In genomic region chr16:20870122-20870521, GRCh38 we compare ENCODE assay signal across 18 cellular contexts. TPM values are rescaled to one million over a fixed set of nuclear protein-coding genes. Genes with fewer than 3 reads are reported as not detected.
DNase-seq lines count a peak whose midpoint lies in the region; ATAC-seq and TF ChIP-seq lines count a peak whose summit lies in the region.
"Had no signal": no experiment of that assay in that cellular context is flagged by ENCODE, and none has a peak within 500 bp of the region (broad histone marks: within the 10 kb centered on the region; RNA-seq: fewer than 3 reads in every experiment).

No MANE protein-coding gene starts in this region.

- H3K36me3 ChIP-seq in sigmoid colon (no peaks in the 10 kb centered on the region), psoas muscle (ENCODE audit: insufficient read depth in 1 of 2, low read depth in 1 of 2) (no peaks in the 10 kb centered on the region)
- H3K36me3 ChIP-seq: brain microvascular endothelial cell, right lobe of liver had no signal

- WGBS in sigmoid colon, 2 donors, result 72 to 92% methylated on average over 2 of the region's 2 CpGs
- whole genome bisulfite sequencing in psoas muscle, 3 donors, result 64 to 77% (median 67%) methylated on average over 2 of the region's 2 CpGs

- H3K27ac ChIP-seq in epithelial cell of prostate, result peak overlapping the region; percentile 31
- peak overlapping the region; percentile 74 to 82 (median 75) for H3K27ac ChIP-seq in sigmoid colon
- H3K27ac ChIP-seq in psoas muscle, result no peak overlapping the region
- H3K27ac ChIP-seq: brain microvascular endothelial cell had no signal

- no peak for TF ChIP-seq EP300 in sigmoid colon (IDR thresholded peaks at IDR 0.05)

- H3K9me3 Mint-ChIP-seq in HFFc6, result no peaks in the 10 kb centered on the region
- H3K9me3 Mint-ChIP-seq: naive thymus-derived CD8-positive, alpha-beta T cell had no signal

- no peak for TF ChIP-seq POLR2A in sigmoid colon (IDR thresholded peaks at IDR 0.05)

- H3K9me3 ChIP-seq in sigmoid colon (no peaks in the 10 kb centered on the region), psoas muscle (no peaks in the 10 kb centered on the region)
- H3K9me3 ChIP-seq: right lobe of liver had no signal

- no peaks in the 10 kb centered on the region for H3K27me3 ChIP-seq in sigmoid colon
- no peaks in the 10 kb centered on the region for H3K27me3 ChIP-seq in psoas muscle (ENCODE audit: insufficient read depth in 3 of 3, low read length in 2 of 3)
- H3K27me3 ChIP-seq: brain microvascular endothelial cell, right lobe of liver had no signal

- peaks cover 2% of the 10 kb centered on the region; the same call in 1 of the 2 replicates for H3K27me3 Mint-ChIP-seq in HFFc6 (ENCODE audit: insufficient read depth)
- H3K27me3 Mint-ChIP-seq: naive thymus-derived CD8-positive, alpha-beta T cell had no signal

- DNase-seq in HFFc6, result no peak
- peak; percentile 9 for DNase-seq in SKM-1 (lab: John Stamatoyannopoulos, UW; ENCODE audit: unreplicated experiment)
- no peak for DNase-seq in epithelial cell of prostate (ENCODE audit: low read depth, low spot score)
- DNase-seq in sigmoid colon, result no peak
- no peak for DNase-seq in psoas muscle
- no peak for DNase-seq in HuH-7.5 (ENCODE audit: low spot score)
- DNase-seq in NCI-H2227 (lab: John Stamatoyannopoulos, UW; ENCODE audit: unreplicated experiment), result no peak
- DNase-seq: brain microvascular endothelial cell; kidney glomerular epithelial cell; naive thymus-derived CD8-positive, alpha-beta T cell; NCI-H345; PC-3; right lobe of liver; stimulated activated CD4-positive, alpha-beta T cell treated with anti-CD3 and anti-CD28 coated beads, Interleukin-4, amount 100 ng/mL, for 4 hours; SW 1271 had no signal

- intact Hi-C loops in sigmoid colon (cut with DNase I) (no loop called here), psoas muscle (cut with DNase I) (no loop called here)

- H3K4me1 ChIP-seq in sigmoid colon (peaks cover 0 to 88% (median 85%) of the 10 kb centered on the region in 4 donors), psoas muscle (peaks cover 74% of the 10 kb centered on the region)

- H3K4me1 Mint-ChIP-seq in HFFc6 (ENCODE audit: low read depth), result peaks cover 97% of the 10 kb centered on the region

- no peak for TF ChIP-seq CTCF in HFFc6 (IDR thresholded peaks at IDR 0.05)
- no peak for TF ChIP-seq CTCF in sigmoid colon (IDR thresholded peaks at IDR 0.05)
- TF ChIP-seq CTCF in psoas muscle (IDR thresholded peaks at IDR 0.05), result no peak

- H3K27ac Mint-ChIP-seq in HFFc6, result peak overlapping the region; percentile 61

- no peak for ATAC-seq in psoas muscle
- ATAC-seq in HG02571 (IDR thresholded peaks at IDR 0.05; ENCODE audit: unreplicated experiment), result no peak
- ATAC-seq: activated CD4-positive, CD25-positive, alpha-beta regulatory T cell treated with anti-CD3 and anti-CD28 coated beads, Interleukin-2, amount 50 U/mL, for 24 hours; HepG2; naive thymus-derived CD8-positive, alpha-beta T cell; PC-3; right lobe of liver had no signal

- no peak overlapping the region for H3K4me3 Mint-ChIP-seq in HFFc6
- H3K4me3 Mint-ChIP-seq: naive thymus-derived CD8-positive, alpha-beta T cell had no signal

- H3K4me3 ChIP-seq in sigmoid colon (no peak overlapping the region), psoas muscle (no peak overlapping the region)
- H3K4me3 ChIP-seq: right lobe of liver had no signal

- peaks cover 23% of the 10 kb centered on the region for H3K36me3 Mint-ChIP-seq in HFFc6 (ENCODE audit: low read depth)
- H3K36me3 Mint-ChIP-seq: naive thymus-derived CD8-positive, alpha-beta T cell had no signal

RNA-seq across cellular contexts. Expression of gene DCUN1D3, which starts 30.0 kb away (rescaled TPM):
- 10 to 100 TPM; 29.2 to 41.0 (median 32.1) TPM for total RNA-seq in HFFc6 (2021; fragmentation: NEBNext Ultra II Directional; extraction: Animal tissue kit (Norgen Biotek cat#: 25700))
- total RNA-seq in sigmoid colon, result 10 to 100 TPM; 10.8 to 21.6 (median 16.2) TPM
- 1 to 10 TPM; 3.0 to 5.0 (median 3.9) TPM for polyA plus RNA-seq in sigmoid colon
- total RNA-seq in psoas muscle, result 10 to 100 TPM in 2 of 4 donors, 1 to 10 TPM in 2; 6.8 to 19.6 (median 11.6) TPM
- 1 to 10 TPM; 2.2 to 8.7 (median 8.6) TPM for polyA plus RNA-seq in psoas muscle

RNA-seq across cellular contexts. Expression of gene LYRM1, which starts 30.4 kb away (rescaled TPM):
- 10 to 100 TPM; 22.2 to 28.4 (median 25.8) TPM for total RNA-seq in HFFc6 (2021; fragmentation: NEBNext Ultra II Directional; extraction: Animal tissue kit (Norgen Biotek cat#: 25700))
- total RNA-seq in sigmoid colon (10 to 100 TPM; 38.5 to 85.6 (median 53.4) TPM), psoas muscle (10 to 100 TPM; 27.2 to 47.9 (median 32.7) TPM)
- polyA plus RNA-seq in sigmoid colon (10 to 100 TPM; 31.2 to 43.7 (median 34.8) TPM), psoas muscle (10 to 100 TPM; 33.6 to 54.0 (median 53.8) TPM)
